ENCODE assay signal across 25 cellular contexts in the genomic region with DNA sequence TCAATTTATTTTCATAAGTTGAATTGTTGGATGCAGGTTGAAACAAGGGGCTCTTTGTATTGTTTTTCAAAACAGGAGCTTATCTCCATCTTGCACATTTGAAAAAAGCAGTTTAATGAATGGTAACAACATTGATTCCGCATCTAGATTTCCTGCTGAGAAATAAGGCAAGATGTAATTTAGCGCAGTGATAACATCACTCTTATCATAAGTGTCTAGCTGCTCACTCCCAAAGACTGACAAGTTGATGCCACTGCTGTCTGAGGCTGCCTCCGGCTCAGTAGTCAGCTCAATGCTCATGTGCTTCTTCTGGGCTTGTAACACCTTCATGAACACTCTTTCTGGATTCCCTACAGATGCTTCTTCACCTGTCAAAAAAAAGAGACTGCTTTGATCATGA.
"Had no signal": no experiment of that assay in that cellular context is flagged by ENCODE, and none has a peak within 500 bp of the region (broad histone marks: within the 10 kb centered on the region; RNA-seq: fewer than 3 reads in every experiment).

No MANE protein-coding gene starts in this region.

- FAIRE-seq: kidney, small intestine had no signal

- H3K9me3 ChIP-seq: gastrocnemius medialis, mucosa of descending colon, right lobe of liver, suprapubic skin, vagina had no signal

- H3K27ac ChIP-seq: coronary artery, gastrocnemius medialis, neural progenitor cell, parathyroid adenoma, right lobe of liver, suprapubic skin, vagina had no signal

- H3K9me3 Mint-ChIP-seq: mesothelial cell of epicardium; naive B cell; natural killer cell treated with Interleukin-12 subunit alpha and Interleukin-12 subunit beta and Interleukin-15 and Interleukin-18, amount 100 ng/mL, for 72 hours; neural progenitor cell; stimulated activated naive B cell treated with anti-CD40 and anti-IgM and Interleukin-4, amounts not matched to agents 10 μg/mL and 1 μg/mL and 100 μg/mL, for 72 hours; stimulated activated naive CD8-positive, alpha-beta T cell treated with anti-CD3 and anti-CD28 coated beads, Interleukin-15, amount 100 ng/mL, for 72 hours had no signal

- H3K4me2 ChIP-seq: neural progenitor cell had no signal

- H3K4me3 Mint-ChIP-seq: mesothelial cell of epicardium; naive B cell; natural killer cell treated with Interleukin-12 subunit alpha and Interleukin-12 subunit beta and Interleukin-15 and Interleukin-18, amount 100 ng/mL, for 72 hours; neural progenitor cell; stimulated activated naive B cell treated with anti-CD40 and anti-IgM and Interleukin-4, amounts not matched to agents 10 μg/mL and 1 μg/mL and 100 μg/mL, for 72 hours; stimulated activated naive CD8-positive, alpha-beta T cell treated with anti-CD3 and anti-CD28 coated beads, Interleukin-15, amount 100 ng/mL, for 72 hours had no signal

- H3K4me1 ChIP-seq: neural progenitor cell, right lobe of liver, suprapubic skin, vagina had no signal

- H3K9ac ChIP-seq: neural progenitor cell, parathyroid adenoma had no signal

- H3K4me1 Mint-ChIP-seq: neural progenitor cell had no signal

- ATAC-seq: gastrocnemius medialis; left lobe of liver; mucosa of descending colon; natural killer cell treated with Interleukin-12 subunit alpha and Interleukin-12 subunit beta and Interleukin-15 and Interleukin-18, amount 100 ng/mL, for 72 hours; right lobe of liver; stimulated activated naive B cell treated with anti-CD40 and anti-IgM and Interleukin-4, amounts not matched to agents 10 μg/mL and 1 μg/mL and 100 μg/mL, for 72 hours; stimulated activated naive CD8-positive, alpha-beta T cell treated with anti-CD3 and anti-CD28 coated beads, Interleukin-15, amount 100 ng/mL, for 72 hours had no signal

- H3K27me3 ChIP-seq: gastrocnemius medialis, neural progenitor cell, right lobe of liver, suprapubic skin, vagina had no signal

- H2AFZ ChIP-seq: neural progenitor cell, parathyroid adenoma had no signal

- DNase-seq: dermis blood vessel endothelial cell; effector memory CD4-positive, alpha-beta T cell; foreskin fibroblast; gastrocnemius medialis; head of caudate nucleus; kidney; mesenchymal stem cell; mucosa of descending colon; naive B cell; right lobe of liver; small intestine; stimulated activated CD4-positive, alpha-beta T cell treated with anti-CD3 and anti-CD28 coated beads, Interleukin-15, amount 100 ng/mL, for 24 hours; stimulated activated CD4-positive, alpha-beta T cell treated with anti-CD3 and anti-CD28 coated beads, Interleukin-2, amount 100 ng/mL, for 48 hours; stimulated activated naive B cell treated with anti-CD40 and anti-IgM and Interleukin-4, amounts not matched to agents 10 μg/mL and 1 μg/mL and 100 μg/mL, for 72 hours; stimulated activated naive CD8-positive, alpha-beta T cell treated with anti-CD3 and anti-CD28 coated beads, Interleukin-15, amount 100 ng/mL, for 72 hours; trophoblast cell had no signal

- H3K4me3 ChIP-seq: coronary artery, gastrocnemius medialis, mucosa of descending colon, neural progenitor cell, right lobe of liver, suprapubic skin, vagina had no signal

- H3K27me3 Mint-ChIP-seq: naive B cell; natural killer cell treated with Interleukin-12 subunit alpha and Interleukin-12 subunit beta and Interleukin-15 and Interleukin-18, amount 100 ng/mL, for 72 hours; progenitor cell of endocrine pancreas; stimulated activated naive B cell treated with anti-CD40 and anti-IgM and Interleukin-4, amounts not matched to agents 10 μg/mL and 1 μg/mL and 100 μg/mL, for 72 hours; stimulated activated naive CD8-positive, alpha-beta T cell treated with anti-CD3 and anti-CD28 coated beads, Interleukin-15, amount 100 ng/mL, for 72 hours had no signal

- H3K27ac Mint-ChIP-seq: mesothelial cell of epicardium; neural progenitor cell; progenitor cell of endocrine pancreas; stimulated activated naive CD8-positive, alpha-beta T cell treated with anti-CD3 and anti-CD28 coated beads, Interleukin-15, amount 100 ng/mL, for 72 hours had no signal

- H3K36me3 ChIP-seq: neural progenitor cell had no signal
